Comparison of ENCODE assay signal across 8 cellular contexts in genomic region chr5:140244525-140245025, GRCh38.
DNase-seq lines count a peak whose midpoint lies in the region; ATAC-seq and TF ChIP-seq lines count a peak whose summit lies in the region.

No MANE protein-coding gene starts in this region.

- DNase-seq in GM10266 (ENCODE audit: extremely low spot score) (peak; percentile 73), NCI-H226 (peak; percentile 74), caudate nucleus (lab: John Stamatoyannopoulos, UW) (peak in 60 of 61 donors; percentile 42 to 93 (median 80)), kidney tubule cell (ENCODE audit: low spot score) (peak; percentile 90)
- DNase-seq in activated CD4-positive, CD25-positive, alpha-beta regulatory T cell treated with anti-CD3 and anti-CD28 coated beads, Interleukin-2, amount 50 U/mL, for 72 hours, result peak; percentile 78
- peak; percentile 71 to 73 for DNase-seq in stimulated activated CD4-positive, alpha-beta T cell treated with anti-CD3 and anti-CD28 coated beads, Interleukin-1b, Interleukin-23, amount 100 ng/mL, for 4 hours (ENCODE audit: low read depth in 2 of 2)

- TF ChIP-seq CTCF in GM10266 (IDR thresholded peaks at IDR 0.05; ENCODE audit: control insufficient read depth, insufficient read depth, low read depth, missing control alignments), result peak; percentile 83

- ATAC-seq in HG02870 (IDR thresholded peaks at IDR 0.05; ENCODE audit: unreplicated experiment) (peak; percentile 69), GM18498 (IDR thresholded peaks at IDR 0.05; ENCODE audit: unreplicated experiment) (no peak)

- H3K27ac ChIP-seq in caudate nucleus (ENCODE audit: low read depth, low read length), result peak overlapping the region; percentile 71
